ENCODE assay signal across 8 cellular contexts in the genomic region with DNA sequence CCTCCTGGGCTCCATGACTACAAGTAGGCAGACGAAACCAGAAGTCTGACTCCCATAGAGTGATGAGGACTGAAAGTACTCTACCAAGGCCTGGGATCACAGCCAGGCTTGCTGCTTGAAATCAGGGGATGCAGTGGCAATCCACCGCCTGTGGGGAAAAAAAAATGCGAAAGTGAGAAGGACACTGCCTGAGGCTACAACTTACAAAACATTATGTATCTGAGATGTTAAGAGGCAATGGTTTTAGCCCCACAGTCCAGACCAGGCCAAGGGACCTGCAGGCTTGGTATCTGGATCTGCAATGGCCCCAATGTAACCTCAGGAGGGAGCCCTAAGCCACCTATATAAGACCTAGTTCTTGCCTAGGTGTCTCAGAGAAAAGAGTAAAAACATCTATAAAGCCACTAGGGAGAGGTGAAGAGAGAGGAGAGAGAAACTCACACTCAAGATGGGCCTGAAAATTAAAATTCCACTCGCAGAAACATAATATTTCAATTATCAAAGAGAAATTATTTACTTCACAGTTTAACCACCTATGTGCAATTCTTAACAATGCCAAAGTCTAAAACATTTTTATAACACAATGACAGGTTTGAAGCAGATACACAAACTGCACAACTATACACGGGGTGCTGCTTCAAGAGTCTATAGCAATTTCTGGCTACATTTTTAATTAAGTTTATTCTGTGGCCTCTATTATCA. TPM values are rescaled to one million over a fixed set of nuclear protein-coding genes. Genes with fewer than 3 reads are reported as not detected.
A peak's percentile ranks its signal among the peaks of the same experiment; 100 is the strongest.
DNase-seq lines count a peak whose midpoint lies in the region; ATAC-seq and TF ChIP-seq lines count a peak whose summit lies in the region.

No MANE protein-coding gene starts in this region.

- H3K27ac ChIP-seq in osteoblast (ENCODE audit: low read depth, low read length): peak overlapping the region; percentile 25

- no peak overlapping the region for H3K27ac Mint-ChIP-seq in Caco-2 (ENCODE audit: unreplicated experiment)

- no peak overlapping the region for H3K4me3 ChIP-seq in Caco-2 (ENCODE audit: low read depth, low read length)
- no peak overlapping the region for H3K4me3 ChIP-seq in fibroblast of villous mesenchyme (ENCODE audit: low read depth, low read length)
- no peak overlapping the region for H3K4me3 ChIP-seq in osteoblast (ENCODE audit: insufficient read depth, low read length)

- H3K4me1 Mint-ChIP-seq in Caco-2 (ENCODE audit: low read depth, unreplicated experiment): peaks cover 7% of the 10 kb centered on the region

- H3K9me3 Mint-ChIP-seq in Caco-2 (ENCODE audit: unreplicated experiment): no peaks in the 10 kb centered on the region

- H3K4me3 Mint-ChIP-seq in Caco-2 (ENCODE audit: unreplicated experiment): no peak overlapping the region

- POLR2A ChIA-PET in Caco-2 (lab: Charles Lee): no interaction called here

- TF ChIP-seq CTCF in Caco-2 (IDR thresholded peaks at IDR 0.05; ENCODE audit: insufficient read depth in 1 of 2, low read depth in 1 of 2, low read length in 1 of 2, severe bottlenecking in 1 of 2, unreplicated experiment in 1 of 2) (peak; percentile 73 to 92), fibroblast of villous mesenchyme (IDR thresholded peaks at IDR 0.05; ENCODE audit: insufficient read depth, low read depth, low read length) (peak; percentile 53), osteoblast (IDR thresholded peaks at IDR 0.05; ENCODE audit: extremely low read depth, low read depth, low read length) (peak; percentile 38)

- H3K27me3 Mint-ChIP-seq in Caco-2 (ENCODE audit: insufficient read depth, unreplicated experiment): no peaks in the 10 kb centered on the region

- H3K36me3 Mint-ChIP-seq in Caco-2 (ENCODE audit: insufficient read depth, unreplicated experiment): no peaks in the 10 kb centered on the region

- no peak overlapping the region for H3K4me2 ChIP-seq in osteoblast (ENCODE audit: insufficient read depth, low read length)

- ATAC-seq in GM18909 (IDR thresholded peaks at IDR 0.05; ENCODE audit: poor library complexity, unreplicated experiment) (peak; percentile 92), HG03097 (IDR thresholded peaks at IDR 0.05; ENCODE audit: low FRiP score, unreplicated experiment) (peak; percentile 84)

- peak; percentile 74 to 75 for DNase-seq in Caco-2
- DNase-seq in NCI-H2227 (lab: John Stamatoyannopoulos, UW; ENCODE audit: unreplicated experiment): peak; percentile 48
- DNase-seq in activated CD4-positive, alpha-beta T cell treated with anti-CD3 and anti-CD28 coated beads, Interleukin-2, amount 50 U/mL, for 1 hour: peak; percentile 20
- peak; percentile 55 for DNase-seq in fibroblast of villous mesenchyme (ENCODE audit: low read depth)
- no peak for DNase-seq in osteoblast (ENCODE audit: insufficient read length, low spot score, missing footprints)
- no peak for DNase-seq in middle frontal gyrus (ENCODE audit: extremely low spot score, low spot score)

- no peaks in the 10 kb centered on the region for H3K36me3 ChIP-seq in Caco-2 (ENCODE audit: control insufficient read depth, insufficient read depth, low read length)
- H3K36me3 ChIP-seq in osteoblast (ENCODE audit: insufficient read depth, low read length): no peaks in the 10 kb centered on the region

- H3K27me3 ChIP-seq in Caco-2 (replicated peaks; ENCODE audit: control insufficient read depth, insufficient read depth, low read length) (no peaks in the 10 kb centered on the region), osteoblast (ENCODE audit: insufficient read depth, low read length) (no peaks in the 10 kb centered on the region)

- H3K9me3 ChIP-seq in Caco-2 (no peaks in the 10 kb centered on the region; the same call in 1 of the 2 replicates), osteoblast (ENCODE audit: low read depth, low read length) (no peaks in the 10 kb centered on the region)

- H3K4me1 ChIP-seq in Caco-2: peaks cover 3% of the 10 kb centered on the region; the same call in 1 of the 2 replicates
- H3K4me1 ChIP-seq in osteoblast (ENCODE audit: insufficient read depth, low read length): no peaks in the 10 kb centered on the region

- CTCF ChIA-PET in Caco-2 (lab: Charles Lee): no interaction called here

- H3K79me2 ChIP-seq in osteoblast (ENCODE audit: insufficient read depth, low read length): peaks cover 59% of the 10 kb centered on the region

- intact Hi-C loops in Caco-2 (cut with micrococcal nuclease; ENCODE audit: unreplicated experiment): loop anchor here (1.0 to 10.0 kb wide), 4 partner anchors 78 to 999 kb away; partner anchors contain the start of gene COMMD3

- H4K20me1 ChIP-seq in osteoblast (ENCODE audit: insufficient read depth, low read length): peaks cover 10% of the 10 kb centered on the region

- BruUV-seq in Caco-2 (replicated peaks; lab: Mats Ljungman, UMichigan): no TSS peak

- H2AFZ ChIP-seq in osteoblast (ENCODE audit: low read length): peak overlapping the region; percentile 19

RNA-seq across cellular contexts. Expression of gene DNAJC1, which starts 13.9 kb away (rescaled TPM):
- total RNA-seq in Caco-2 (2022) (50.7 and 54.2 TPM in 2 replicates), fibroblast of villous mesenchyme (36.7 and 53.5 TPM in 2 replicates), osteoblast (83.1 and 83.2 TPM in 2 replicates)

Comparison
In these comparisons a context has a peak if more than half of its experiments do, and no peak if none do; other contexts are left out.
1. DNase-seq: peak in Caco-2 (2 of 2), NCI-H2227 (single experiment), activated CD4-positive, alpha-beta T cell treated with anti-CD3 and anti-CD28 coated beads, Interleukin-2, amount 50 U/mL, for 1 hour (single experiment) and fibroblast of villous mesenchyme (single experiment); none in osteoblast (single experiment) and middle frontal gyrus (single experiment).
2. Peak in every context shown above with its lines, with median percentiles within 50 percentile points of each other: CTCF ChIP-seq.